In genomic region chr17:78111727-78112507, GRCh38 we compare ENCODE assay signal across 19 cellular contexts. TPM values are rescaled to one million over a fixed set of nuclear protein-coding genes. Genes with fewer than 3 reads are reported as not detected.
DNase-seq lines count a peak whose midpoint lies in the region; ATAC-seq and TF ChIP-seq lines count a peak whose summit lies in the region.
"Had no signal": no experiment of that assay in that cellular context is flagged by ENCODE, and none has a peak within 500 bp of the region (broad histone marks: within the 10 kb centered on the region; RNA-seq: fewer than 3 reads in every experiment).

No MANE protein-coding gene starts in this region.

- 81% methylated on average over 12 of the region's 27 CpGs for WGBS in SK-N-SH (ENCODE audit: low lambda C conversion rate)

- CTCF ChIA-PET in SK-N-SH (lab: Yijun Ruan, JAX): interaction anchor here (0.6 to 10.9 kb wide), 40 partner anchors 8 to 569 kb away, joined by 3 to 131 read pairs (median 6); partner anchors contain the start of genes AFMID, SYNGR2, TK1 and TMC6

- H4K20me1 ChIP-seq in SK-N-SH (ENCODE audit: insufficient read depth) (no peaks in the 10 kb centered on the region), osteoblast (ENCODE audit: insufficient read depth, low read length) (no peaks in the 10 kb centered on the region)

- H3K4me1 ChIP-seq in SK-N-SH (ENCODE audit: control insufficient read depth in 1 of 2, insufficient read depth in 2 of 2, low read depth in 1 of 2, low read length in 1 of 2) (peaks cover 0 to 8% of the 10 kb centered on the region in 2 experiments; a peak in 1 of 4 replicates), osteoblast (ENCODE audit: insufficient read depth, low read length) (no peaks in the 10 kb centered on the region)

- H3K9ac ChIP-seq in SK-N-SH: no peak overlapping the region
- H3K9ac ChIP-seq: KMS-11 had no signal

- H3K27me3 ChIP-seq in SK-N-SH (ENCODE audit: insufficient read depth) (0 out of 2 replicates have a peak, but pooled peaks cover 6% of the 10 kb centered on the region), dorsolateral prefrontal cortex (no peaks in the 10 kb centered on the region), osteoblast (ENCODE audit: insufficient read depth, low read length) (peaks cover 20% of the 10 kb centered on the region)
- H3K27me3 ChIP-seq: testis had no signal

- H2AFZ ChIP-seq in SK-N-SH (ENCODE audit: low read depth): no peak overlapping the region
- no peak overlapping the region for H2AFZ ChIP-seq in osteoblast (ENCODE audit: low read length)

- H3K79me2 ChIP-seq in SK-N-SH (ENCODE audit: insufficient read depth) (no peaks in the 10 kb centered on the region), osteoblast (ENCODE audit: insufficient read depth, low read length) (no peaks in the 10 kb centered on the region)

- no peak for TF ChIP-seq RAD21 in SK-N-SH (IDR thresholded peaks at IDR 0.05; ENCODE audit: low read length)

- H3K27ac ChIP-seq in SK-N-SH (ENCODE audit: low read depth in 2 of 2, low read length in 1 of 2) (no peak overlapping the region), dorsolateral prefrontal cortex (peak overlapping the region; percentile 77 to 100 (median 99)), osteoblast (ENCODE audit: low read depth, low read length) (no peak overlapping the region)
- H3K27ac ChIP-seq: 22Rv1, epithelial cell of prostate, KMS-11, prostate gland, SK-N-MC, testis had no signal

- TF ChIP-seq CTCF in SK-N-SH (IDR thresholded peaks at IDR 0.05) (no peak), dorsolateral prefrontal cortex (IDR thresholded peaks at IDR 0.05 in 54 of 56, conservative IDR thresholded peaks at IDR 0.05 in 2 of 56; ENCODE audit: low read depth in 1 of 56, partially characterized antibody in 56 of 56) (no peak), osteoblast (IDR thresholded peaks at IDR 0.05; ENCODE audit: extremely low read depth, low read depth, low read length) (no peak)

- TF ChIP-seq EP300 in SK-N-SH (IDR thresholded peaks at IDR 0.05; ENCODE audit: borderline replicate concordance in 1 of 2, low read depth in 1 of 2, low read length in 1 of 2): no peak

- intact Hi-C loops in dorsolateral prefrontal cortex (cut with DNase I): loop anchor here (1.0 to 5.0 kb wide), 3 partner anchors 57 to 138 kb away; partner anchors contain the start of gene SYNGR2 (in 1 of the 2)

- H3K36me3 ChIP-seq in SK-N-SH (replicated peaks in 1 of 2; ENCODE audit: control insufficient read depth in 1 of 2, insufficient read depth in 2 of 2, low read length in 1 of 2) (peaks cover 0 to 2% of the 10 kb centered on the region in 2 experiments), osteoblast (ENCODE audit: insufficient read depth, low read length) (no peaks in the 10 kb centered on the region)
- H3K36me3 ChIP-seq: prostate gland had no signal

- H3K9me2 ChIP-seq in SK-N-SH: no peaks in the 10 kb centered on the region

- POLR2A ChIA-PET in SK-N-SH (lab: Yijun Ruan, JAX): no interaction called here

- H3K4me3 ChIP-seq in SK-N-SH (ENCODE audit: low read depth in 2 of 2, low read length in 1 of 2): no peak overlapping the region
- H3K4me3 ChIP-seq in dorsolateral prefrontal cortex: peak overlapping the region in 2 of 59 donors; percentile 12 to 15
- H3K4me3 ChIP-seq in osteoblast (ENCODE audit: insufficient read depth, low read length): no peak overlapping the region
- H3K4me3 ChIP-seq: prostate gland, SK-N-MC, testis had no signal

- H3K4me2 ChIP-seq in SK-N-SH (no peak overlapping the region), osteoblast (ENCODE audit: insufficient read depth, low read length) (no peak overlapping the region)

- peaks cover 4% of the 10 kb centered on the region for H3F3A ChIP-seq in SK-N-SH (replicated peaks; ENCODE audit: insufficient read depth)

- DNase-seq in SK-N-SH: no peak
- DNase-seq in dorsolateral prefrontal cortex: peak in 2 of 10 donors; percentile 43 to 46
- peak; percentile 86 for DNase-seq in osteoblast (ENCODE audit: insufficient read length, low spot score, missing footprints)
- DNase-seq in OCI-M2 (lab: John Stamatoyannopoulos, UW; ENCODE audit: unreplicated experiment): no peak
- DNase-seq: NCI-H1436 treated with DMSO at 0.1 percent for 48 hours had no signal

- peak; percentile 10 for TF ChIP-seq POLR2A in GM18526 (IDR thresholded peaks at IDR 0.05; ENCODE audit: extremely low read depth, insufficient read length)

- ATAC-seq in SK-N-SH treated with all-trans-retinoic acid at 6 μM for 48 hours: peak; percentile 3
- ATAC-seq in GM18498 (IDR thresholded peaks at IDR 0.05; ENCODE audit: unreplicated experiment): no peak
- no peak for ATAC-seq in GM18870 (IDR thresholded peaks at IDR 0.05; ENCODE audit: unreplicated experiment)

- no peaks in the 10 kb centered on the region for H3K9me3 ChIP-seq in SK-N-SH
- H3K9me3 ChIP-seq in osteoblast (ENCODE audit: low read depth, low read length): no peaks in the 10 kb centered on the region
- H3K9me3 ChIP-seq: prostate gland, testis had no signal

TF ChIP-seq in SK-N-SH treated with all-trans-retinoic acid at 6 μM for 48 hours, 23 proteins besides CTCF, POLR2A, EP300 and RAD21 (continues in another document):
- TF ChIP-seq OSR1 (CRISPR knock-in tag; IDR thresholded peaks at IDR 0.05) (no peak), CREB5 (CRISPR knock-in tag; IDR thresholded peaks at IDR 0.05; ENCODE audit: low read depth) (no peak), ZNF70 (CRISPR knock-in tag; IDR thresholded peaks at IDR 0.05) (no peak), RARB (CRISPR knock-in tag; IDR thresholded peaks at IDR 0.05) (no peak), ZNF565 (CRISPR knock-in tag; conservative IDR thresholded peaks at IDR 0.05; ENCODE audit: low read depth) (no peak), TOX (CRISPR knock-in tag; IDR thresholded peaks at IDR 0.05; ENCODE audit: borderline replicate concordance) (no peak), ZNF8 (CRISPR knock-in tag; IDR thresholded peaks at IDR 0.05) (no peak)

TF ChIP-seq in SK-N-SH, 30 proteins besides CTCF, POLR2A, EP300 and RAD21 (continues in another document):
- TF ChIP-seq JUND (IDR thresholded peaks at IDR 0.05) (no peak), RXRA (IDR thresholded peaks at IDR 0.05; ENCODE audit: borderline replicate concordance, low read depth) (no peak), FOXJ3 (CRISPR knock-in tag; IDR thresholded peaks at IDR 0.05) (no peak), RFX5 (IDR thresholded peaks at IDR 0.05; ENCODE audit: low read length) (no peak), MXI1 (IDR thresholded peaks at IDR 0.05; ENCODE audit: low read depth, low read length) (no peak), YY1 (IDR thresholded peaks at IDR 0.05; ENCODE audit: low read depth) (no peak), SIN3A (IDR thresholded peaks at IDR 0.05; ENCODE audit: borderline replicate concordance, low read depth, low read length) (no peak), NRF1 (IDR thresholded peaks at IDR 0.05; ENCODE audit: low read depth, low read length) (no peak), USF1 (IDR thresholded peaks at IDR 0.05; ENCODE audit: borderline replicate concordance, low read depth) (no peak), TAF1 (IDR thresholded peaks at IDR 0.05; ENCODE audit: borderline replicate concordance, low read depth, low read length) (no peak), FOSL2 (IDR thresholded peaks at IDR 0.05; ENCODE audit: borderline replicate concordance, low read depth) (no peak), PBX3 (IDR thresholded peaks at IDR 0.05) (no peak), POLR2AphosphoS5 (IDR thresholded peaks at IDR 0.05; ENCODE audit: low read depth, low read length) (no peak)

RNA-seq across cellular contexts. Expression of gene TMC6, which starts 16.6 kb away (rescaled TPM):
- 3.8 and 5.5 TPM in 2 replicates for polyA plus RNA-seq in SK-N-SH (2012; rRNA removed)
- polyA plus RNA-seq in SK-N-SH (2012; cell fraction: cytosol; rRNA removed): 1.9 and 2.8 TPM in 2 replicates
- polyA plus RNA-seq in SK-N-SH (2012; cell fraction: nucleus; rRNA removed): 15.2 and 17.5 TPM in 2 replicates
- total RNA-seq in dorsolateral prefrontal cortex (100 to 1,000 TPM in 45 of 120 experiments, 10 to 100 TPM in 75; 17.3 to 352 (median 81.1) TPM), osteoblast (under 0.01 TPM in 1 of 2 replicates, not detected in the other)

RNA-seq across cellular contexts. Expression of gene TMC8, which starts 18.7 kb away (rescaled TPM):
- 0.15 and 0.18 TPM in 2 replicates for polyA plus RNA-seq in SK-N-SH (2012; rRNA removed)
- 0.01 TPM in 1 of 2 replicates, not detected in the other for polyA plus RNA-seq in SK-N-SH (2012; cell fraction: cytosol; rRNA removed)
- polyA plus RNA-seq in SK-N-SH (2012; cell fraction: nucleus; rRNA removed): 0.04 and 0.11 TPM in 2 replicates
- total RNA-seq in dorsolateral prefrontal cortex (10 to 100 TPM in 18 of 120 experiments, 1 to 10 TPM in 101, under 1 TPM in 1; 0.90 to 20.9 (median 6.7) TPM), osteoblast (not detected in 2 replicates)

RNA-seq across cellular contexts. Expression of gene C17orf99, which starts 34.3 kb away (rescaled TPM):
- not detected in 2 replicates for polyA plus RNA-seq in SK-N-SH (2012; rRNA removed)
- polyA plus RNA-seq in SK-N-SH (2012; cell fraction: cytosol; rRNA removed): not detected in 2 replicates
- polyA plus RNA-seq in SK-N-SH (2012; cell fraction: nucleus; rRNA removed): not detected in 2 replicates
- total RNA-seq in dorsolateral prefrontal cortex (1 to 10 TPM in 2 of 120 experiments, under 1 TPM in 9, not detected in 109; 0.18 to 1.9 (median 0.31) TPM), osteoblast (not detected in 2 replicates)
- total RNA-seq: activated naive CD8-positive, alpha-beta T cell treated with anti-CD3 and anti-CD28 coated beads for 36 hours; CD4-positive, alpha-beta memory T cell; chondrocyte; G401; prostate gland had no signal
- polyA plus RNA-seq: CD4-positive, alpha-beta memory T cell had no signal

RNA-seq across cellular contexts. Expression of gene SYNGR2, which starts 56.5 kb away (rescaled TPM):
- polyA plus RNA-seq in SK-N-SH (2012; rRNA removed): 160 and 181 TPM in 2 replicates
- polyA plus RNA-seq in SK-N-SH (2012; cell fraction: cytosol; rRNA removed): 76.9 and 109 TPM in 2 replicates
- 103 and 110 TPM in 2 replicates for polyA plus RNA-seq in SK-N-SH (2012; cell fraction: nucleus; rRNA removed)
- total RNA-seq in dorsolateral prefrontal cortex: 100 to 1,000 TPM in 3 of 120 experiments, 10 to 100 TPM in 117; 19.6 to 122 (median 45.6) TPM
- total RNA-seq in osteoblast: 1.5 and 3.3 TPM in 2 replicates

Comparison
In these comparisons a context has a peak if more than half of its experiments do, and no peak if none do; other contexts are left out.
1. H3K27ac ChIP-seq: peak in dorsolateral prefrontal cortex (59 of 59); none in SK-N-SH (0 of 2) and osteoblast (single experiment).
2. RNA of gene TMC6, which starts 16.6 kb away (total RNA-seq): 17.3 to 352 TPM in dorsolateral prefrontal cortex; under 0.01 TPM in osteoblast; every median in the first group is over 10 times any median in the second.